In genomic region chr17:74442670-74443515, GRCh38 we compare ENCODE assay signal across 9 cellular contexts. TPM values are rescaled to one million over a fixed set of nuclear protein-coding genes. Genes with fewer than 3 reads are reported as not detected.
DNase-seq lines count a peak whose midpoint lies in the region; ATAC-seq and TF ChIP-seq lines count a peak whose summit lies in the region.
"Had no signal": no experiment of that assay in that cellular context is flagged by ENCODE, and none has a peak within 500 bp of the region (broad histone marks: within the 10 kb centered on the region; RNA-seq: fewer than 3 reads in every experiment).

No MANE protein-coding gene starts in this region.

- DNase-seq in GM13976 (ENCODE audit: low spot score): peak; percentile 83
- DNase-seq in NCI-H446 treated with DMSO at 0.1 percent for 48 hours (lab: John Stamatoyannopoulos, UW): peak; percentile 68
- peak; percentile 16 for DNase-seq in choroid plexus epithelial cell (ENCODE audit: low read depth)
- DNase-seq in lower leg skin (ENCODE audit: low spot score in 2 of 2): peak; percentile 83 to 97
- peak; percentile 67 for DNase-seq in thoracic aorta (ENCODE audit: low spot score)
- no peak for DNase-seq in NCI-H1694 treated with DMSO at 0.1 percent for 48 hours (lab: John Stamatoyannopoulos, UW)
- DNase-seq in NK-92 treated with Interleukin-12 subunit alpha and Interleukin-12 subunit beta, amount 100 ng/mL, for 24 hours (lab: John Stamatoyannopoulos, UW): no peak

- ATAC-seq in HG02870 (IDR thresholded peaks at IDR 0.05; ENCODE audit: unreplicated experiment): peak; percentile 65
- peak; percentile 29 for ATAC-seq in thoracic aorta (ENCODE audit: insufficient number of reproducible peaks, low FRiP score, low read depth)

- no peak for TF ChIP-seq CTCF in GM13976 (IDR thresholded peaks at IDR 0.05; ENCODE audit: borderline replicate concordance, control extremely low read depth, extremely low read depth, insufficient read depth, missing control alignments)
- TF ChIP-seq CTCF in choroid plexus epithelial cell (conservative IDR thresholded peaks at IDR 0.05; ENCODE audit: low read depth, low read length): no peak
- TF ChIP-seq CTCF in lower leg skin (IDR thresholded peaks at IDR 0.05): no peak
- no peak for TF ChIP-seq CTCF in thoracic aorta (IDR thresholded peaks at IDR 0.05)

- in situ Hi-C loops in GM13976 (cut with MboI; ENCODE audit: low sequenced_read_pairs, unreplicated experiment): no loop called here

- intact Hi-C loops in lower leg skin (cut with DNase I; ENCODE audit: low total_unique reads): no loop called here

- no peaks in the 10 kb centered on the region for H3K9me3 ChIP-seq in thoracic aorta

- peaks cover 21% of the 10 kb centered on the region for H3K36me3 ChIP-seq in thoracic aorta

- WGBS in lower leg skin, 2 donors: 5 to 6% methylated on average over 26 to 28 of the region's 28 CpGs

- H3K4me3 ChIP-seq in choroid plexus epithelial cell (ENCODE audit: low read depth, low read length) (no peak overlapping the region), lower leg skin (ENCODE audit: low read depth, poor library complexity, severe bottlenecking) (peak overlapping the region; percentile 6), thoracic aorta (peak overlapping the region; percentile 63)
- H3K4me3 ChIP-seq: SJSA1 had no signal

- H3K27ac ChIP-seq in thoracic aorta: peak overlapping the region; percentile 93 to 96
- H3K27ac ChIP-seq: SJSA1 had no signal

- H3K4me1 ChIP-seq in thoracic aorta (ENCODE audit: control insufficient read depth in 1 of 2, low read depth in 2 of 2): peaks cover 52 to 59% of the 10 kb centered on the region in 2 donors
- H3K4me1 ChIP-seq: SJSA1 had no signal

- H3K27me3 ChIP-seq in thoracic aorta (replicated peaks; ENCODE audit: insufficient read depth): no peaks in the 10 kb centered on the region
- H3K27me3 ChIP-seq: SJSA1 had no signal

- TF ChIP-seq POLR2A in lower leg skin (IDR thresholded peaks at IDR 0.05): no peak

RNA-seq across cellular contexts. Expression of gene GPRC5C, which starts 11.0 kb away (rescaled TPM):
- total RNA-seq in lower leg skin (100 to 1,000 TPM in 2 of 4 donors, 10 to 100 TPM in 2; 80.3 to 147 (median 99.1) TPM), thoracic aorta (10 to 100 TPM; 56.0 to 67.0 TPM)

RNA-seq across cellular contexts. Expression of gene CD300A, which starts 23.5 kb away (rescaled TPM):
- total RNA-seq in lower leg skin: 10 to 100 TPM in 2 of 4 donors, 1 to 10 TPM in 2; 5.5 to 13.0 (median 8.7) TPM
- total RNA-seq in thoracic aorta: 1 to 10 TPM; 7.7 to 8.0 TPM
- total RNA-seq: SJSA1 had no signal

Comparison
In these comparisons a context has a peak if more than half of its experiments do, and no peak if none do; other contexts are left out.
1. DNase-seq: peak in GM13976 (single experiment), NCI-H446 treated with DMSO at 0.1 percent for 48 hours (single experiment), choroid plexus epithelial cell (single experiment), lower leg skin (2 of 2) and thoracic aorta (single experiment); none in NCI-H1694 treated with DMSO at 0.1 percent for 48 hours (single experiment) and NK-92 treated with Interleukin-12 subunit alpha and Interleukin-12 subunit beta, amount 100 ng/mL, for 24 hours (single experiment).